In the genomic region with DNA sequence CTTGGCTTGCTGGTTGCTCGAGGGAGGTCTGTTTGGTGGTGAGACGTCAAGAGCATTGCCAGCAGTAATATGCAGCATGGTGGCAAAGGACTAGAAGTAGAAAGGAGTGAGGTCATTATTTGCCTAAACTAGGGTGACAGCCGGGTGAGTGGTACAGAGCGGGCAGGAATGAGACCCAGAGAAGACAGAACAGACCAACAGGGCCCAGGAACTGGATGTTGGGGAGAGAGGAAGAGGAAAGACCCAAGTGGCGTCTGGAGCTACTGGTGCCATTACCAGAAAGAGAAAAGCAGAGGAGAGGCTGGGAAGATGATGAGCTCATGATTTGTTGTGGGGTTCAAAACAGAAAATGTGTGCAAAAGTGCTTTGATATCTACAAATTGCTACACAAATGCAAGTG, we compare ENCODE assay signal across 35 cellular contexts.
"Had no signal": no experiment of that assay in that cellular context is flagged by ENCODE, and none has a peak within 500 bp of the region (broad histone marks: within the 10 kb centered on the region; RNA-seq: fewer than 3 reads in every experiment).

No MANE protein-coding gene starts in this region.

- H3K27ac Mint-ChIP-seq: activated B cell treated with CpG ODN at 0.5 μM for 24 hours; activated CD4-positive, alpha-beta memory T cell treated with anti-CD3 and anti-CD28 coated beads for 36 hours; activated CD4-positive, alpha-beta T cell treated with anti-CD3 and anti-CD28 coated beads, Interleukin-2, amount 10 ng/mL, durations not matched to agents 24 days and 14 days; activated CD8-positive, alpha-beta T cell treated with anti-CD3 and anti-CD28 coated beads for 36 hours; activated naive CD4-positive, alpha-beta T cell treated with anti-CD3 and anti-CD28 coated beads for 36 hours; activated naive CD4-positive, alpha-beta T cell treated with anti-CD3 and anti-CD28 coated beads, Interleukin-2, amount 50 U/mL, for 72 hours; activated naive CD8-positive, alpha-beta T cell treated with anti-CD3 and anti-CD28 coated beads, Interleukin-2, amount 10 ng/mL, durations not matched to agents 7 days and 5 days; activated T-cell treated with anti-CD3 and anti-CD28 coated beads, Interleukin-2, amount 50 U/mL, for 72 hours; activated T-helper 1 cell treated with anti-CD3 and anti-CD28 coated beads, Interleukin-12 subunit alpha, Interleukin-12 subunit beta, Interleukin-2, Interleukin-4 antibody, amounts not matched to agents 30 ng/mL and 10 ng/mL and 1 ng/mL, durations not matched to agents 14 hours and 24 hours and 36 hours; activated T-helper 17 cell treated with anti-CD3 and anti-CD28 coated beads, Interleukin-2, amount 50 U/mL, for 72 hours; T-helper 1 cell treated with Interleukin-12 subunit alpha and Interleukin-12 subunit beta and Interleukin-4 antibody, amounts not matched to agents 30 μg/mL and 1 μg/mL, for 36 hours; T-helper 2 cell treated with Interferon-gamma antibody and Interleukin-4, amounts not matched to agents 5 μg/mL and 100 μg/mL, for 36 hours had no signal

- DNase-seq: activated B cell treated with CpG ODN at 0.5 μM for 24 hours; activated CD4-positive, alpha-beta memory T cell treated with anti-CD3 and anti-CD28 coated beads for 36 hours; activated CD4-positive, alpha-beta T cell treated with anti-CD3 and anti-CD28 coated beads for 4 hours; activated CD4-positive, alpha-beta T cell treated with anti-CD3 and anti-CD28 coated beads, Interleukin-2, amount 10 ng/mL, durations not matched to agents 24 days and 14 days; activated CD4-positive, alpha-beta T cell treated with anti-CD3 and anti-CD28 coated beads, Interleukin-2, amount 50 U/mL, for 1 hour; activated CD4-positive, alpha-beta T cell treated with anti-CD3 and anti-CD28 coated beads, Interleukin-2, amount 50 U/mL, for 4 hours; activated CD4-positive, CD25-positive, alpha-beta regulatory T cell treated with anti-CD3 and anti-CD28 coated beads, Interleukin-2, amount 50 U/mL, for 72 hours; activated CD8-positive, alpha-beta memory T cell treated with anti-CD3 and anti-CD28 coated beads, Interleukin-2, amount 50 U/mL, for 4 hours; activated CD8-positive, alpha-beta T cell treated with anti-CD3 and anti-CD28 coated beads for 36 hours; activated effector memory CD4-positive, alpha-beta T cell treated with anti-CD3 and anti-CD28 coated beads, Interleukin-2, amount 50 U/mL, for 16 hours; activated gamma-delta T cell treated with Interleukin-2 at 50 U/mL for 16 hours; activated naive CD4-positive, alpha-beta T cell; activated naive CD4-positive, alpha-beta T cell treated with anti-CD3 and anti-CD28 coated beads for 36 hours; activated naive CD4-positive, alpha-beta T cell treated with anti-CD3 and anti-CD28 coated beads, Interleukin-2, amount 50 U/mL, for 16 hours; activated naive CD8-positive, alpha-beta T cell treated with anti-CD3 and anti-CD28 coated beads, Interleukin-2, amount 10 ng/mL, durations not matched to agents 7 days and 5 days; activated T-cell treated with anti-CD3 and anti-CD28 coated beads for 4 hours; activated T-cell treated with anti-CD3 and anti-CD28 coated beads, Interleukin-2, amount 50 U/mL, for 1 hour; activated T-cell treated with anti-CD3 and anti-CD28 coated beads, Interleukin-2, amount 50 U/mL, for 4 hours; activated T-cell treated with anti-CD3 and anti-CD28 coated beads, Interleukin-2, amount 50 U/mL, for 72 hours; adrenal gland; amniotic stem cell; aorta; body of pancreas; brain microvascular endothelial cell; central memory CD4-positive, alpha-beta T cell; T-helper 1 cell; T-helper 2 cell; T-helper 9 cell had no signal

- H3K9me3 ChIP-seq: adrenal gland, body of pancreas had no signal

- H3K36me3 Mint-ChIP-seq: activated CD4-positive, alpha-beta memory T cell treated with anti-CD3 and anti-CD28 coated beads for 36 hours had no signal

- H3K4me1 Mint-ChIP-seq: activated B cell treated with CpG ODN at 0.5 μM for 24 hours; activated CD4-positive, alpha-beta T cell treated with anti-CD3 and anti-CD28 coated beads, Interleukin-2, amount 10 ng/mL, durations not matched to agents 24 days and 14 days; activated naive CD8-positive, alpha-beta T cell treated with anti-CD3 and anti-CD28 coated beads, Interleukin-2, amount 10 ng/mL, durations not matched to agents 7 days and 5 days; activated T-helper 17 cell treated with anti-CD3 and anti-CD28 coated beads, Interleukin-2, amount 50 U/mL, for 72 hours had no signal

- H3K36me3 ChIP-seq: adrenal gland, brain microvascular endothelial cell, breast epithelium had no signal

- H3K4me3 Mint-ChIP-seq: activated B cell treated with CpG ODN at 0.5 μM for 24 hours; activated CD4-positive, alpha-beta memory T cell treated with anti-CD3 and anti-CD28 coated beads for 36 hours; activated CD4-positive, alpha-beta T cell treated with anti-CD3 and anti-CD28 coated beads, Interleukin-2, amount 10 ng/mL, durations not matched to agents 24 days and 14 days; activated CD8-positive, alpha-beta T cell treated with anti-CD3 and anti-CD28 coated beads for 36 hours; activated naive CD4-positive, alpha-beta T cell treated with anti-CD3 and anti-CD28 coated beads for 36 hours; activated naive CD8-positive, alpha-beta T cell treated with anti-CD3 and anti-CD28 coated beads, Interleukin-2, amount 10 ng/mL, durations not matched to agents 7 days and 5 days; activated T-cell treated with anti-CD3 and anti-CD28 coated beads, Interleukin-2, amount 50 U/mL, for 4 hours; activated T-cell treated with anti-CD3 and anti-CD28 coated beads, Interleukin-2, amount 50 U/mL, for 72 hours; activated T-helper 1 cell treated with anti-CD3 and anti-CD28 coated beads, Interleukin-12 subunit alpha, Interleukin-12 subunit beta, Interleukin-2, Interleukin-4 antibody, amounts not matched to agents 30 ng/mL and 10 ng/mL and 1 ng/mL, durations not matched to agents 14 hours and 24 hours and 36 hours; activated T-helper 17 cell treated with anti-CD3 and anti-CD28 coated beads, Interleukin-2, amount 50 U/mL, for 72 hours; T-helper 1 cell treated with Interleukin-12 subunit alpha and Interleukin-12 subunit beta and Interleukin-4 antibody, amounts not matched to agents 30 μg/mL and 1 μg/mL, for 36 hours; T-helper 2 cell treated with Interferon-gamma antibody and Interleukin-4, amounts not matched to agents 5 μg/mL and 100 μg/mL, for 36 hours had no signal

- ATAC-seq: activated CD8-positive, alpha-beta T cell treated with anti-CD3 and anti-CD28 coated beads for 36 hours; activated naive CD4-positive, alpha-beta T cell treated with anti-CD3 and anti-CD28 coated beads, Interleukin-2, amount 50 U/mL, for 72 hours; activated T-cell treated with anti-CD3 and anti-CD28 coated beads, Interleukin-2, amount 50 U/mL, for 4 hours; activated T-cell treated with anti-CD3 and anti-CD28 coated beads, Interleukin-2, amount 50 U/mL, for 72 hours; activated T-helper 17 cell treated with anti-CD3 and anti-CD28 coated beads, Interleukin-2, amount 50 U/mL, for 72 hours; body of pancreas had no signal

- H3K27me3 ChIP-seq: adrenal gland, body of pancreas, breast epithelium had no signal

- H3K27ac ChIP-seq: adrenal gland, body of pancreas, brain microvascular endothelial cell, breast epithelium, VCaP had no signal

- H3K4me3 ChIP-seq: adrenal gland, body of pancreas, breast epithelium had no signal

- H3K4me1 ChIP-seq: adrenal gland, body of pancreas, breast epithelium had no signal

- H3K9me3 Mint-ChIP-seq: activated CD8-positive, alpha-beta T cell treated with anti-CD3 and anti-CD28 coated beads for 36 hours had no signal

- H3K27me3 Mint-ChIP-seq: activated CD4-positive, alpha-beta memory T cell treated with anti-CD3 and anti-CD28 coated beads for 36 hours had no signal
